ENCODE assay signal across 29 cellular contexts in the genomic region with DNA sequence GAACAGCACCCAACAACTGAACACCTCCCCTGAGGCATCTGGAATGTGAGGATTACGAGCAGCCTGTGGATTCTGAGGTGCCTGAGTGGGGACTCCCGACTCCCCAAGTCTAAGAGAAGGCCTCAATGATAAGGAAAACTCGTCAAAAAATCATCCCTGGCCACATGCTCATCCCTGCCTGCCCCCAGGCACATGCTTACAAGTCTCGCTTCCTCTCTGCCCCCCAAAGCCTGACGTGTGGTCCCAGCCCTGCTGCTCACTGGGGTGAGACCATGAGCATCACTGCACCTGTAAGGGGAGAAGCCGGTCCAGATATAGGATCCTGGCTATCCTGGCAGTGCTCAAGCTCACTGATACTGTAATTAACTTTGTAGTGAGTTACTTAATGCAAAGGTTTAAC.
DNase-seq lines count a peak whose midpoint lies in the region; ATAC-seq, FAIRE-seq and TF ChIP-seq lines count a peak whose summit lies in the region.
"Had no signal": no experiment of that assay in that cellular context is flagged by ENCODE, and none has a peak within 500 bp of the region (broad histone marks: within the 10 kb centered on the region; RNA-seq: fewer than 3 reads in every experiment).

No MANE protein-coding gene starts in this region.

- SMC1A ChIA-PET in GM12878 (lab: Charles Lee; ENCODE audit: uncharacterized antibody, unreplicated experiment) = no interaction called here

- POLR2A ChIA-PET in MCF 10A (lab: Yijun Ruan, JAX) (no interaction called here), GM12878 (lab: Charles Lee) (no interaction called here)

- peak overlapping the region; percentile 25 for H3K27ac Mint-ChIP-seq in MCF 10A (ENCODE audit: low read depth, unreplicated experiment)
- H3K27ac Mint-ChIP-seq in nephron = peak overlapping the region in 2 of 3 experiments; percentile 3 to 63
- H3K27ac Mint-ChIP-seq: activated B cell treated with CpG ODN at 0.5 μM for 24 hours; activated naive CD4-positive, alpha-beta T cell treated with anti-CD3 and anti-CD28 coated beads for 36 hours; activated T-helper 1 cell treated with anti-CD3 and anti-CD28 coated beads, Interleukin-12 subunit alpha, Interleukin-12 subunit beta, Interleukin-2, Interleukin-4 antibody, amounts not matched to agents 30 ng/mL and 10 ng/mL and 1 ng/mL, durations not matched to agents 14 hours and 24 hours and 36 hours; progenitor cell of endocrine pancreas had no signal

- H3K27me3 ChIP-seq in mammary epithelial cell (ENCODE audit: insufficient read depth, low read length) (no peaks in the 10 kb centered on the region), GM12878 (replicated peaks in 1 of 2; ENCODE audit: control insufficient read depth in 2 of 2, insufficient read depth in 2 of 2, low read length in 1 of 2) (no peaks in the 10 kb centered on the region; a peak in 1 of 4 replicates), tibial nerve (no peaks in the 10 kb centered on the region)
- H3K27me3 ChIP-seq: heart left ventricle, testis, uterus had no signal

- H3K4me2 ChIP-seq in mammary epithelial cell (ENCODE audit: insufficient read depth, low read depth, low read length) (no peak overlapping the region), GM12878 (ENCODE audit: control insufficient read depth, insufficient read depth) (no peak overlapping the region)
- H3K4me2 ChIP-seq: A549 had no signal

- H3K9me3 ChIP-seq in mammary epithelial cell (replicated peaks; ENCODE audit: insufficient read depth, low read length) = peaks cover 13% of the 10 kb centered on the region
- no peaks in the 10 kb centered on the region for H3K9me3 ChIP-seq in GM12878 (replicated peaks; ENCODE audit: control insufficient read depth, insufficient read depth, low read length)
- no peaks in the 10 kb centered on the region for H3K9me3 ChIP-seq in tibial nerve
- H3K9me3 ChIP-seq: A549, heart left ventricle, lower lobe of right lung, testis, uterus had no signal

- H4K20me1 ChIP-seq in mammary epithelial cell (ENCODE audit: insufficient read depth, low read length) (no peaks in the 10 kb centered on the region), GM12878 (ENCODE audit: control insufficient read depth, insufficient read depth) (no peaks in the 10 kb centered on the region)

- H3K27me3 Mint-ChIP-seq in MCF 10A (ENCODE audit: insufficient read depth, unreplicated experiment) (peaks cover 11% of the 10 kb centered on the region), nephron (ENCODE audit: low read depth) (no peaks in the 10 kb centered on the region)
- H3K27me3 Mint-ChIP-seq: progenitor cell of endocrine pancreas had no signal

- TF ChIP-seq CTCF in MCF 10A (IDR thresholded peaks at IDR 0.05; ENCODE audit: unreplicated experiment) (no peak), mammary epithelial cell (conservative IDR thresholded peaks at IDR 0.05 in 1 of 2, IDR thresholded peaks at IDR 0.05 in 1 of 2; ENCODE audit: extremely low read depth in 1 of 2, insufficient read depth in 1 of 2, low read depth in 1 of 2, low read length in 2 of 2) (no peak), GM12878 (IDR thresholded peaks at IDR 0.05 in 2 of 3, conservative IDR thresholded peaks at IDR 0.05 in 1 of 3; ENCODE audit: control insufficient read depth in 2 of 3, extremely low read depth in 1 of 3, insufficient read depth in 1 of 3, low read depth in 3 of 3, low read length in 3 of 3) (no peak), nephron (IDR thresholded peaks at IDR 0.05; ENCODE audit: unreplicated experiment in 3 of 3) (no peak), tibial nerve (IDR thresholded peaks at IDR 0.05) (no peak)

- RAD21 ChIA-PET in GM12878 (lab: Charles Lee; ENCODE audit: unreplicated experiment) = no interaction called here

- FAIRE-seq in GM12878 (lab: Jason Lieb, UNC) = no peak
- FAIRE-seq: A549, bronchial epithelial cell, colon had no signal

- dilution Hi-C loops in mammary epithelial cell (cut with HindIII; ENCODE audit: low sequenced_read_pairs) = no loop called here

- DNase-seq in MCF 10A (ENCODE audit: unreplicated experiment) (no peak), mammary epithelial cell (no peak), GM12878 (ENCODE audit: low read depth, low spot score) (no peak), HK-2 (ENCODE audit: unreplicated experiment) (no peak), superior temporal gyrus (ENCODE audit: extremely low spot score) (no peak), KBM-7 (no peak), tibial nerve (ENCODE audit: low spot score in 2 of 2) (no peak)
- DNase-seq: activated B cell treated with CpG ODN at 0.5 μM for 24 hours; activated CD4-positive, alpha-beta T cell treated with anti-CD3 and anti-CD28 coated beads, Interleukin-2, amount 50 U/mL, for 4 hours; activated naive CD4-positive, alpha-beta T cell treated with anti-CD3 and anti-CD28 coated beads for 36 hours; AML-193; effector CD4-positive, alpha-beta T cell; lower lobe of right lung; MM.1S; NCI-H1436; SHP77; stimulated activated naive CD4-positive, alpha-beta T cell treated with Interleukin-2 at 50 U/mL for 16 hours; T1000; testis had no signal

- H3K27ac ChIP-seq in mammary epithelial cell (ENCODE audit: insufficient read depth, low read depth, low read length) (no peak overlapping the region), GM12878 (ENCODE audit: control insufficient read depth, insufficient read depth) (no peak overlapping the region), tibial nerve (no peak overlapping the region)
- H3K27ac ChIP-seq: A549, epithelial cell of prostate, lower lobe of right lung, testis had no signal

- no peak for TF ChIP-seq RAD21 in GM12878 (IDR thresholded peaks at IDR 0.05; ENCODE audit: insufficient read depth, low read depth, low read length)

- no peaks in the 10 kb centered on the region for H3K79me2 ChIP-seq in mammary epithelial cell (ENCODE audit: insufficient read depth, low read length)
- no peaks in the 10 kb centered on the region for H3K79me2 ChIP-seq in GM12878 (ENCODE audit: control insufficient read depth, insufficient read depth, low read length)

- TF ChIP-seq EP300 in GM12878 (IDR thresholded peaks at IDR 0.05; ENCODE audit: borderline replicate concordance in 1 of 2, control insufficient read depth in 1 of 2, low read depth in 2 of 2, low read length in 2 of 2) = no peak
- TF ChIP-seq EP300 in tibial nerve (IDR thresholded peaks at IDR 0.05) = no peak

- WGBS in mammary epithelial cell (ENCODE audit: low coverage, missing lambda C conversion rate) = 59% methylated on average over 6 of the region's 6 CpGs
- WGBS in GM12878 (ENCODE audit: insufficient coverage, insufficient replicate concordance, low lambda C conversion rate, missing lambda C conversion rate) = 23% methylated on average over 6 of the region's 6 CpGs
- WGBS in tibial nerve, 2 donors = 80 to 86% methylated on average over 6 of the region's 6 CpGs

- BruUV-seq in MCF 10A (replicated peaks; lab: Mats Ljungman, UMichigan) = no TSS peak
- no TSS peak for BruUV-seq in mammary epithelial cell (replicated peaks; lab: Mats Ljungman, UMichigan)
- no TSS peak for BruUV-seq in GM12878 (replicated peaks; lab: Mats Ljungman, UMichigan)

- H3K4me3 ChIP-seq in mammary epithelial cell (replicated peaks in 1 of 3; ENCODE audit: insufficient read depth in 1 of 3, low read depth in 2 of 3, low read length in 3 of 3) (no peak overlapping the region), GM12878 (no peak overlapping the region), tibial nerve (no peak overlapping the region)
- H3K4me3 ChIP-seq: A549, heart left ventricle, lower lobe of right lung, testis, uterus had no signal

- CTCF ChIA-PET in MCF 10A (lab: Yijun Ruan, JAX) (no interaction called here), mammary epithelial cell (lab: Charles Lee; ENCODE audit: low non-redundant PET) (no interaction called here), GM12878 (lab: Yijun Ruan, JAX) (no interaction called here)

- H3K4me1 Mint-ChIP-seq in MCF 10A (ENCODE audit: insufficient read depth, unreplicated experiment) (peaks cover 19% of the 10 kb centered on the region), nephron (peaks cover 66% of the 10 kb centered on the region)
- H3K4me1 Mint-ChIP-seq: activated B cell treated with CpG ODN at 0.5 μM for 24 hours had no signal

- H3K36me3 ChIP-seq in mammary epithelial cell (ENCODE audit: insufficient read depth, low read length) (no peaks in the 10 kb centered on the region), GM12878 (ENCODE audit: control insufficient read depth in 2 of 2, insufficient read depth in 2 of 2, low read length in 1 of 2) (no peaks in the 10 kb centered on the region), tibial nerve (peaks cover 0 to 9% (median 0%) of the 10 kb centered on the region in 3 donors)
- H3K36me3 ChIP-seq: heart left ventricle, uterus had no signal

- H3K36me3 Mint-ChIP-seq in MCF 10A (ENCODE audit: insufficient read depth, unreplicated experiment) = no peaks in the 10 kb centered on the region
- H3K36me3 Mint-ChIP-seq in nephron (ENCODE audit: low read depth) = no peaks in the 10 kb centered on the region

- in situ Hi-C loops in mammary epithelial cell (cut with MboI; ENCODE audit: low sequenced_read_pairs in 2 of 2) (loop anchor here in 1 of 2 donors (25.0 kb wide), 1 partner anchor 266 kb away; no protein-coding TSS in a partner anchor), GM12878 (cut with MboI) (no loop called here), KBM-7 (cut with MboI; ENCODE audit: low pct_unique_long_range_greater_than_20kb, low sequenced_read_pairs) (no loop called here)

- intact Hi-C loops in MCF 10A (cut with micrococcal nuclease) = no loop called here
- intact Hi-C loops in mammary epithelial cell (cut with micrococcal nuclease) = loop anchor here (5.0 kb wide), 1 partner anchor 56 kb away; no protein-coding TSS in a partner anchor
- intact Hi-C loops in GM12878 (cut with micrococcal nuclease; ENCODE audit: unreplicated experiment) = no loop called here

- H3K9me3 Mint-ChIP-seq in MCF 10A (ENCODE audit: unreplicated experiment) (no peaks in the 10 kb centered on the region), nephron (no peaks in the 10 kb centered on the region)
- H3K9me3 Mint-ChIP-seq: activated B cell treated with CpG ODN at 0.5 μM for 24 hours; activated naive CD4-positive, alpha-beta T cell treated with anti-CD3 and anti-CD28 coated beads for 36 hours; activated T-helper 1 cell treated with anti-CD3 and anti-CD28 coated beads, Interleukin-12 subunit alpha, Interleukin-12 subunit beta, Interleukin-2, Interleukin-4 antibody, amounts not matched to agents 30 ng/mL and 10 ng/mL and 1 ng/mL, durations not matched to agents 14 hours and 24 hours and 36 hours had no signal

- no peak for TF ChIP-seq POLR2A in GM12878 (IDR thresholded peaks at IDR 0.05; ENCODE audit: low read depth, low read length)
- TF ChIP-seq POLR2A in tibial nerve (IDR thresholded peaks at IDR 0.05) = no peak

- ATAC-seq in GM12878 = peak; percentile 53
- ATAC-seq: A549, lower lobe of right lung, Panc1 had no signal

- H2AFZ ChIP-seq in mammary epithelial cell (ENCODE audit: low read depth, low read length) (no peak overlapping the region), GM12878 (ENCODE audit: control insufficient read depth, low read depth, low read length) (no peak overlapping the region)

- H3K9ac ChIP-seq in mammary epithelial cell (ENCODE audit: insufficient read depth, low read length) (no peak overlapping the region), GM12878 (ENCODE audit: control insufficient read depth, insufficient read depth, low read length) (no peak overlapping the region)

- H3K4me1 ChIP-seq in mammary epithelial cell (ENCODE audit: insufficient read depth, low read length) (no peaks in the 10 kb centered on the region), GM12878 (ENCODE audit: control insufficient read depth, insufficient read depth, low read length) (no peaks in the 10 kb centered on the region), tibial nerve (peaks cover 0 to 52% (median 2%) of the 10 kb centered on the region in 4 donors)
- H3K4me1 ChIP-seq: A549, lower lobe of right lung, testis had no signal

- H3K4me3 Mint-ChIP-seq in MCF 10A (ENCODE audit: unreplicated experiment) (no peak overlapping the region), nephron (no peak overlapping the region)
- H3K4me3 Mint-ChIP-seq: activated B cell treated with CpG ODN at 0.5 μM for 24 hours; activated naive CD4-positive, alpha-beta T cell treated with anti-CD3 and anti-CD28 coated beads for 36 hours; activated T-helper 1 cell treated with anti-CD3 and anti-CD28 coated beads, Interleukin-12 subunit alpha, Interleukin-12 subunit beta, Interleukin-2, Interleukin-4 antibody, amounts not matched to agents 30 ng/mL and 10 ng/mL and 1 ng/mL, durations not matched to agents 14 hours and 24 hours and 36 hours had no signal
